In the genomic region with DNA sequence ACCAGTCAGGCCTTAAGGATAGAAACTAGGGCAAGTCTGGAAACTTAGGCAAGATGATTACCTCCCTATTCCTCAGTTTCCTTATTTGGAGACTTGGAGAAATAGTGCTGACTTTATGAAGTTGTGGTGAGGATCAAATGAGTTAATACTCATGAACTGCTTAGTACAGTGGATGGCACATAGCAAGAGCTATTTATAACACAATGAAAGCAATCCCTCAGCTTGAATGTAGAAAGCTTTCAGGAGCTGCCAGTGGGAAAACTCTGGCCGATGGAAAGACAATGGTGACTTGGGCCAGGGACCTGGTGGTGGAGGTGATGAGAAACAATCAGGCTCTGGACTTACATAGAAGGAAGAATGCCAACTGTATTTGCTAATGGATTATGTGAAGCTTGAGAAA, we compare ENCODE assay signal across 25 cellular contexts.
"Had no signal": no experiment of that assay in that cellular context is flagged by ENCODE, and none has a peak within 500 bp of the region (broad histone marks: within the 10 kb centered on the region; RNA-seq: fewer than 3 reads in every experiment).

No MANE protein-coding gene starts in this region.

- H3K9ac ChIP-seq: parathyroid adenoma had no signal

- H2AFZ ChIP-seq: parathyroid adenoma had no signal

- H3K9me3 ChIP-seq: heart right ventricle, lower lobe of right lung, psoas muscle, right lobe of liver, stomach, testis, thyroid gland, transverse colon, upper lobe of left lung, vagina had no signal

- H3K36me3 ChIP-seq: heart right ventricle, lower lobe of right lung, right lobe of liver, stomach, thyroid gland, transverse colon, upper lobe of left lung, vagina had no signal

- H3K27me3 ChIP-seq: right lobe of liver, stomach, testis, thyroid gland, transverse colon, upper lobe of left lung, vagina had no signal

- H3K4me1 ChIP-seq: heart right ventricle, lower lobe of right lung, parathyroid adenoma, psoas muscle, right lobe of liver, stomach, testis, thyroid gland, transverse colon, upper lobe of left lung, vagina had no signal

- ATAC-seq: lower lobe of right lung; naive thymus-derived CD4-positive, alpha-beta T cell; natural killer cell treated with Interleukin-12 subunit alpha and Interleukin-12 subunit beta and Interleukin-15 and Interleukin-18, amount 100 ng/mL, for 72 hours; right lobe of liver; stimulated activated naive B cell treated with anti-CD40 and anti-IgM and Interleukin-4, amounts not matched to agents 10 μg/mL and 1 μg/mL and 100 μg/mL, for 72 hours; stimulated activated naive CD8-positive, alpha-beta T cell treated with anti-CD3 and anti-CD28 coated beads, Interleukin-15, Interleukin-2, amounts not matched to agents 100 U/mL and 50 U/mL, for 24 hours had no signal

- H3K79me2 ChIP-seq: parathyroid adenoma had no signal

- H3K27ac ChIP-seq: heart right ventricle, lower lobe of right lung, parathyroid adenoma, psoas muscle, right lobe of liver, skin epidermis, stomach, testis, thyroid gland, transverse colon, upper lobe of left lung, vagina had no signal

- H3K4me3 ChIP-seq: heart right ventricle, lower lobe of right lung, psoas muscle, right lobe of liver, skin epidermis, stomach, testis, thyroid gland, transverse colon, upper lobe of left lung, vagina had no signal

- DNase-seq: heart right ventricle; hippocampal formation; immature natural killer cell; kidney; lower lobe of right lung; mammary epithelial cell; mesenchymal stem cell; naive thymus-derived CD4-positive, alpha-beta T cell; psoas muscle; right lobe of liver; stimulated activated CD4-positive, alpha-beta T cell treated with anti-CD3 and anti-CD28 coated beads, Interleukin-12 subunit alpha, Interleukin-12 subunit beta, amount 100 ng/mL, for 4 hours; stimulated activated CD4-positive, alpha-beta T cell treated with anti-CD3 and anti-CD28 coated beads, Interleukin-15, amount 100 ng/mL, for 24 hours; stimulated activated CD4-positive, alpha-beta T cell treated with anti-CD3 and anti-CD28 coated beads, Interleukin-2, amount 100 ng/mL, for 24 hours; stimulated activated CD4-positive, alpha-beta T cell treated with anti-CD3 and anti-CD28 coated beads, Interleukin-4, amount 100 ng/mL, for 1 hour; stimulated activated naive B cell treated with anti-CD40 and anti-IgM and Interleukin-4, amounts not matched to agents 10 μg/mL and 1 μg/mL and 100 μg/mL, for 72 hours; stimulated activated naive CD8-positive, alpha-beta T cell treated with anti-CD3 and anti-CD28 coated beads, Interleukin-15, Interleukin-2, amounts not matched to agents 100 U/mL and 50 U/mL, for 24 hours; stomach; testis; thyroid gland; transverse colon; upper lobe of left lung had no signal
